ENCODE assay signal across 9 cellular contexts in the genomic region with DNA sequence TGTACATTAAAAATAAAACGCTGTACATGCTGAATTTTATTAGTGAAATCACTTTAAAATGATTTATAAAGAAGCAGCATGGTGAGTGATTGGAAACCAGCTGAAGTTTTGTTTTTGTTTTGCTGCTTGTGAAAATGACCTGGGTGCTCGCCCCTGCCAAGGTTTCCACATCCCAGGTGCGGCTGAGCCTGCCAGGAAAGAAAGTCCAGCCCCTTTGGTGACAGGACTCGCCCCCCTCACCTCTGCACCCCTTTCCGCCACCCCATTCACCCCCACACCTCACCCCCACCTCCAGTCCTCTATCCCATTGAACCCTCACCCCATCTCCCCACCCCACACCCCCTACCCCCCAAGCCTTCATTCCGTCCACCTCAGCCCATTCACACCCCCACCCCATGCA. TPM values are rescaled to one million over a fixed set of nuclear protein-coding genes. Genes with fewer than 3 reads are reported as not detected.
A peak's percentile ranks its signal among the peaks of the same experiment; 100 is the strongest.
DNase-seq lines count a peak whose midpoint lies in the region; ATAC-seq and TF ChIP-seq lines count a peak whose summit lies in the region.
"Not testable (repeated sequence)": the region's sequence is repeated elsewhere in the genome, so short reads cannot be mapped to it uniquely, and the experiment has no call there.
"Had no signal": no experiment of that assay in that cellular context is flagged by ENCODE, and none has a peak within 500 bp of the region (broad histone marks: within the 10 kb centered on the region; RNA-seq: fewer than 3 reads in every experiment).

No MANE protein-coding gene starts in this region.

- not testable (repeated sequence) for TF ChIP-seq CTCF in AG10803 (conservative IDR thresholded peaks at IDR 0.05; ENCODE audit: low read length); HFF-Myc (IDR thresholded peaks at IDR 0.05; ENCODE audit: low read depth, low read length, missing control alignments); RWPE1 (conservative IDR thresholded peaks at IDR 0.05; ENCODE audit: low read depth); cardiac fibroblast (IDR thresholded peaks at IDR 0.05; ENCODE audit: low read depth, low read length); gastroesophageal sphincter (IDR thresholded peaks at IDR 0.05); nephron (IDR thresholded peaks at IDR 0.05; ENCODE audit: unreplicated experiment in 3 of 3)

- DNase-seq in AG10803 (ENCODE audit: low read depth); HFF-Myc (ENCODE audit: extremely low read depth, low read depth); RWPE1 (ENCODE audit: low spot score); activated T-cell treated with anti-CD3 and anti-CD28 coated beads, Interleukin-2, amount 50 U/mL, for 72 hours; cardiac fibroblast (ENCODE audit: low read depth in 2 of 2); stimulated activated naive CD8-positive, alpha-beta T cell treated with anti-CD3 and anti-CD28 coated beads, Interleukin-15, amount 100 ng/mL, for 72 hours: not testable (repeated sequence)

- ATAC-seq in activated T-cell treated with anti-CD3 and anti-CD28 coated beads, Interleukin-2, amount 50 U/mL, for 72 hours (replicated peaks in 1 of 2); gastroesophageal sphincter; stimulated activated naive CD8-positive, alpha-beta T cell treated with anti-CD3 and anti-CD28 coated beads, Interleukin-15, amount 100 ng/mL, for 72 hours: not testable (repeated sequence)

- not testable (repeated sequence) for TF ChIP-seq POLR2A in gastroesophageal sphincter (IDR thresholded peaks at IDR 0.05)

- POLR2A ChIA-PET in RWPE1 (lab: Yijun Ruan, JAX; ENCODE audit: low non-redundant PET), result not testable (repeated sequence)

- H3K9me3 Mint-ChIP-seq in activated T-cell treated with anti-CD3 and anti-CD28 coated beads, Interleukin-2, amount 50 U/mL, for 72 hours; nephron; stimulated activated naive CD8-positive, alpha-beta T cell treated with anti-CD3 and anti-CD28 coated beads, Interleukin-15, amount 100 ng/mL, for 72 hours: not testable (repeated sequence)

- H3K9me3 ChIP-seq in gastroesophageal sphincter, result not testable (repeated sequence)

- H3K27ac Mint-ChIP-seq in activated T-cell treated with anti-CD3 and anti-CD28 coated beads, Interleukin-2, amount 50 U/mL, for 72 hours, result peak overlapping the region; percentile 54
- H3K27ac Mint-ChIP-seq in nephron; stimulated activated naive CD8-positive, alpha-beta T cell treated with anti-CD3 and anti-CD28 coated beads, Interleukin-15, amount 100 ng/mL, for 72 hours: not testable (repeated sequence)

- peak overlapping the region; percentile 74 to 76 for H3K4me3 Mint-ChIP-seq in activated T-cell treated with anti-CD3 and anti-CD28 coated beads, Interleukin-2, amount 50 U/mL, for 72 hours
- H3K4me3 Mint-ChIP-seq in nephron, result peak overlapping the region; percentile 64 to 96 (median 70)
- H3K4me3 Mint-ChIP-seq in stimulated activated naive CD8-positive, alpha-beta T cell treated with anti-CD3 and anti-CD28 coated beads, Interleukin-15, amount 100 ng/mL, for 72 hours, result peak overlapping the region; percentile 78 to 82

- WGBS in gastroesophageal sphincter (ENCODE audit: low coverage in 1 of 2), 2 donors, result 4 to 8% methylated on average over 3 to 4 of the region's 6 CpGs

- not testable (repeated sequence) for H3K36me3 Mint-ChIP-seq in activated T-cell treated with anti-CD3 and anti-CD28 coated beads, Interleukin-2, amount 50 U/mL, for 72 hours (ENCODE audit: insufficient read depth in 2 of 2); nephron (ENCODE audit: low read depth)

- not testable (repeated sequence) for H3K27me3 ChIP-seq in gastroesophageal sphincter

- not testable (repeated sequence) for H3K4me1 ChIP-seq in gastroesophageal sphincter

- CTCF ChIA-PET in RWPE1 (lab: Yijun Ruan, JAX), result interaction anchor here (0.6 kb wide), 1 partner anchor 133 kb away, joined by 4 read pairs; no protein-coding TSS in a partner anchor

- not testable (repeated sequence) for H3K36me3 ChIP-seq in gastroesophageal sphincter

- peak overlapping the region; percentile 49 for H3K4me3 ChIP-seq in AG10803 (ENCODE audit: low read length)
- peak overlapping the region; percentile 39 for H3K4me3 ChIP-seq in HFF-Myc (replicated peaks; ENCODE audit: low read depth, low read length)
- H3K4me3 ChIP-seq in cardiac fibroblast (replicated peaks in 1 of 2; ENCODE audit: low read depth in 2 of 2, low read length in 2 of 2), result peak overlapping the region; percentile 38 to 50
- peak overlapping the region; percentile 59 to 100 for H3K4me3 ChIP-seq in gastroesophageal sphincter

- TF ChIP-seq EP300 in gastroesophageal sphincter (IDR thresholded peaks at IDR 0.05), result not testable (repeated sequence)

- H3K27ac ChIP-seq in RWPE1 (peak overlapping the region; percentile 94), gastroesophageal sphincter (peak overlapping the region in 3 of 4 donors; percentile 82 to 89 (median 87))

- peaks cover 21% of the 10 kb centered on the region for H3K27me3 Mint-ChIP-seq in activated T-cell treated with anti-CD3 and anti-CD28 coated beads, Interleukin-2, amount 50 U/mL, for 72 hours (ENCODE audit: low read depth)
- peaks cover 17% of the 10 kb centered on the region for H3K27me3 Mint-ChIP-seq in nephron (ENCODE audit: low read depth)
- H3K27me3 Mint-ChIP-seq in stimulated activated naive CD8-positive, alpha-beta T cell treated with anti-CD3 and anti-CD28 coated beads, Interleukin-15, amount 100 ng/mL, for 72 hours, result peaks cover 22% of the 10 kb centered on the region

- not testable (repeated sequence) for H3K4me1 Mint-ChIP-seq in activated T-cell treated with anti-CD3 and anti-CD28 coated beads, Interleukin-2, amount 50 U/mL, for 72 hours (ENCODE audit: low read depth); nephron; stimulated activated naive CD8-positive, alpha-beta T cell treated with anti-CD3 and anti-CD28 coated beads, Interleukin-15, amount 100 ng/mL, for 72 hours

RNA-seq across cellular contexts. Expression of gene ANKRD36C, which starts 0.7 kb away (rescaled TPM):
- 10 to 100 TPM; 53.1 to 61.4 TPM for total RNA-seq in activated T-cell treated with anti-CD3 and anti-CD28 coated beads, Interleukin-2, amount 50 U/mL, for 72 hours
- 10 to 100 TPM in 2 of 4 donors, 1 to 10 TPM in 2; 9.0 to 42.6 (median 18.8) TPM for total RNA-seq in gastroesophageal sphincter

RNA-seq across cellular contexts. Expression of gene GPAT2, which starts 43.8 kb away (rescaled TPM):
- total RNA-seq in activated T-cell treated with anti-CD3 and anti-CD28 coated beads, Interleukin-2, amount 50 U/mL, for 72 hours, result 10 to 100 TPM; 11.1 to 12.4 TPM
- 1 to 10 TPM; 1.9 to 8.4 (median 3.9) TPM for total RNA-seq in gastroesophageal sphincter
- total RNA-seq: M059J had no signal
